ENCODE assay signal across 23 cellular contexts in the genomic region with DNA sequence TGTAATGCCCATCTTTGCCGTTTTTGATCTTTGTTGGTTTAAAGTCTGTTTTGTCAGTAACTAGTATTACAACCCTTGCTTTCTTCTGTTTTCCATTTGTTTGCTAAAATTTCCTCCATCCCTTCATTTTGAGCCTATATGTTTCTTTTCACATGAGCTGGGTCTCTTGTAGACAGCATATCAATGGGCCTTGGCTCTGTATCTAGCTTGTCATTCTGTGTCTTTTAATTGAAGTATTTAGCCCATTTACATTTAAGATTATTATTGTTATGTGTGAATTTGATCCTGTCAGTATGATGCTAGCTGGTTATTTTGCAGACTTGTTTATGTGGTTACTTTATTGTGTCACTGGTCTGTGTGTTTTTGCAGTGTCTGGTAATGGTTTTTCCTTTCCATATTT.
"Had no signal": no experiment of that assay in that cellular context is flagged by ENCODE, and none has a peak within 500 bp of the region (broad histone marks: within the 10 kb centered on the region; RNA-seq: fewer than 3 reads in every experiment).

No MANE protein-coding gene starts in this region.

- H3K36me3 ChIP-seq: Peyer's patch, SJSA1 had no signal

- H2AFZ ChIP-seq: PC-9 had no signal

- ATAC-seq: HepG2, Right ventricle myocardium inferior had no signal

- FAIRE-seq: HepG2 had no signal

- H3K27ac ChIP-seq: PC-9, Peyer's patch, SJSA1, SK-N-MC had no signal

- DNase-seq: IMR-90; NCI-H1092; NCI-H1105 treated with DMSO at 0.1 percent for 48 hours; NCI-H1417 treated with DMSO at 0.1 percent for 48 hours; NCI-H146; NCI-H1694 treated with DMSO at 0.1 percent for 48 hours; NCI-H2029; NCI-H2081 treated with DMSO at 0.1 percent for 48 hours; NCI-H2171; NCI-H226; NCI-H446; NCI-H510A; NCI-H524 treated with DMSO at 0.1 percent for 48 hours; NCI-H69; NCI-H774; NK-92 treated with Interleukin-12 subunit alpha and Interleukin-12 subunit beta, amount 100 ng/mL, for 24 hours; PC-9; Peyer's patch; SIG-M5 had no signal

- H3K4me2 ChIP-seq: PC-9 had no signal

- H3K9me3 ChIP-seq: Peyer's patch had no signal

- H3K4me1 ChIP-seq: Peyer's patch, SJSA1 had no signal

- H3K27me3 ChIP-seq: Peyer's patch, SJSA1 had no signal

- H3K4me3 ChIP-seq: PC-9, Peyer's patch, SJSA1, SK-N-MC had no signal
